Comparison of ENCODE assay signal across 25 cellular contexts in genomic region chr4:87229979-87230378, GRCh38.
"Had no signal": no experiment of that assay in that cellular context is flagged by ENCODE, and none has a peak within 500 bp of the region (broad histone marks: within the 10 kb centered on the region; RNA-seq: fewer than 3 reads in every experiment).

No MANE protein-coding gene starts in this region.

- H3K4me1 Mint-ChIP-seq: memory B cell; naive B cell; natural killer cell; nephron progenitor cell; neural progenitor cell; stimulated activated naive B cell treated with anti-CD40 and anti-IgM and Interleukin-4, amounts not matched to agents 10 μg/mL and 1 μg/mL and 100 μg/mL, for 72 hours had no signal

- H3K36me3 Mint-ChIP-seq: memory B cell; naive B cell; natural killer cell; neural progenitor cell; stimulated activated naive B cell treated with anti-CD40 and anti-IgM and Interleukin-4, amounts not matched to agents 10 μg/mL and 1 μg/mL and 100 μg/mL, for 72 hours had no signal

- H3K4me3 ChIP-seq: heart left ventricle, neural progenitor cell, skin epidermis, stomach, testis, tibial artery, vagina had no signal

- H3K4me3 Mint-ChIP-seq: memory B cell; naive B cell; natural killer cell; nephron progenitor cell; neural progenitor cell; stimulated activated naive B cell treated with anti-CD40 and anti-IgM and Interleukin-4, amounts not matched to agents 10 μg/mL and 1 μg/mL and 100 μg/mL, for 72 hours had no signal

- H3K27me3 Mint-ChIP-seq: naive B cell; stimulated activated naive B cell treated with anti-CD40 and anti-IgM and Interleukin-4, amounts not matched to agents 10 μg/mL and 1 μg/mL and 100 μg/mL, for 72 hours had no signal

- DNase-seq: heart left ventricle; islet precursor cell; left ventricle myocardium superior; naive B cell; natural killer cell; nephron progenitor cell; occipital lobe; retina; right cardiac atrium; stimulated activated CD4-positive, alpha-beta T cell treated with anti-CD3 and anti-CD28 coated beads, Interleukin-12 subunit alpha, Interleukin-12 subunit beta, amount 100 ng/mL, for 4 hours; stimulated activated CD4-positive, alpha-beta T cell treated with anti-CD3 and anti-CD28 coated beads, Interleukin-15, amount 100 ng/mL, for 24 hours; stimulated activated CD4-positive, alpha-beta T cell treated with anti-CD3 and anti-CD28 coated beads, Interleukin-2, amount 100 ng/mL, for 24 hours; stimulated activated CD4-positive, alpha-beta T cell treated with anti-CD3 and anti-CD28 coated beads, Interleukin-4, amount 100 ng/mL, for 1 hour; stimulated activated naive B cell treated with anti-CD40 and anti-IgM and Interleukin-4, amounts not matched to agents 10 μg/mL and 1 μg/mL and 100 μg/mL, for 72 hours; stimulated activated naive CD8-positive, alpha-beta T cell treated with anti-CD3 and anti-CD28 coated beads, Interleukin-15, Interleukin-2, amounts not matched to agents 100 U/mL and 50 U/mL, for 24 hours; stomach; testis; tibial artery had no signal

- H3K36me3 ChIP-seq: heart left ventricle, neural progenitor cell, neutrophil, stomach, tibial artery, vagina had no signal

- H2AFZ ChIP-seq: neural progenitor cell had no signal

- H3K27ac ChIP-seq: heart left ventricle, neural progenitor cell, neutrophil, skin epidermis, stomach, testis, tibial artery, vagina had no signal

- ATAC-seq: heart left ventricle; left ventricle myocardium superior; natural killer cell; right cardiac atrium; sciatic nerve; stimulated activated naive B cell treated with anti-CD40 and anti-IgM and Interleukin-4, amounts not matched to agents 10 μg/mL and 1 μg/mL and 100 μg/mL, for 72 hours; stimulated activated naive CD8-positive, alpha-beta T cell treated with anti-CD3 and anti-CD28 coated beads, Interleukin-15, Interleukin-2, amounts not matched to agents 100 U/mL and 50 U/mL, for 24 hours had no signal

- H3K27ac Mint-ChIP-seq: memory B cell; natural killer cell; nephron progenitor cell; neural progenitor cell; progenitor cell of endocrine pancreas; stimulated activated naive B cell treated with anti-CD40 and anti-IgM and Interleukin-4, amounts not matched to agents 10 μg/mL and 1 μg/mL and 100 μg/mL, for 72 hours had no signal

- H3K4me1 ChIP-seq: heart left ventricle, neural progenitor cell, stomach, testis, tibial artery, vagina had no signal

- H3K9me3 Mint-ChIP-seq: memory B cell; naive B cell; natural killer cell; neural progenitor cell; stimulated activated naive B cell treated with anti-CD40 and anti-IgM and Interleukin-4, amounts not matched to agents 10 μg/mL and 1 μg/mL and 100 μg/mL, for 72 hours had no signal

- H3K9me3 ChIP-seq: heart left ventricle, neutrophil, stomach, testis, tibial artery, vagina had no signal

- H3K27me3 ChIP-seq: heart left ventricle, neural progenitor cell, neutrophil, stomach, testis, tibial artery, vagina had no signal

- H3K4me2 ChIP-seq: neural progenitor cell had no signal
